26 cellular contexts compared by ENCODE assay signal in the genomic region with DNA sequence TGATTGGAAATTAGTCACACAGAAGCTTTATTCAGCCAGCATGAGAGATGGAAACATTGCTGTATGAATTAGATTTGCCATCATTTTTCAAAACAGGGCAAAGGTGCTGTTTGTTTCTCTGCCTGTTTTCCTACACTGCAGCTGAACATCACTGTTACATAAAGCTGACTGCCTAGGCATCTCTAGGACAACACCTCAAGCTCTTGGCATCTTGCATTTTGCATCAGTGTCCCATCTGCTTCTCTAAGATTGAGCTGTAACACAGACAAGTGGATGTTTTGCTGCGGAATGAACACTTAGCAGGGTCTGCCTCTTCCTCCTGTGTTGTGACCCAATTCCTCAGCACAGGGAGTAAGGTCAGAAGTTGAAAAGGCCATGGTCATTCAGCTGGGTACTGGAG. TPM values are rescaled to one million over a fixed set of nuclear protein-coding genes. Genes with fewer than 3 reads are reported as not detected.
DNase-seq lines count a peak whose midpoint lies in the region; ATAC-seq, FAIRE-seq and TF ChIP-seq lines count a peak whose summit lies in the region.
"Had no signal": no experiment of that assay in that cellular context is flagged by ENCODE, and none has a peak within 500 bp of the region (broad histone marks: within the 10 kb centered on the region; RNA-seq: fewer than 3 reads in every experiment).

No MANE protein-coding gene starts in this region.

- H2BK5ac ChIP-seq in H1 (ENCODE audit: low read depth, low read length) = no peak overlapping the region; the same call in 1 of the 2 replicates

- no peak overlapping the region for H2BK20ac ChIP-seq in H1 (ENCODE audit: low read length)

- no peak overlapping the region for H3K14ac ChIP-seq in H1 (ENCODE audit: insufficient read length)

- H3K4me1 ChIP-seq in A673 (ENCODE audit: insufficient read depth, low read length, poor library complexity, severe bottlenecking) (peaks cover 12% of the 10 kb centered on the region), H1 (replicated peaks in 1 of 4; ENCODE audit: control insufficient read depth in 3 of 4, insufficient read depth in 4 of 4, low read length in 3 of 4) (peaks cover 5 to 18% (median 12%) of the 10 kb centered on the region in 4 experiments; a peak in 5 of 7 replicates)
- peaks cover 17% of the 10 kb centered on the region for H3K4me1 ChIP-seq in CD8-positive, alpha-beta T cell (ENCODE audit: insufficient read depth, low read length)

- no peak overlapping the region for H3K4ac ChIP-seq in H1 (replicated peaks; ENCODE audit: insufficient read length, low read depth, low read length)

- H2BK12ac ChIP-seq in H1 (ENCODE audit: low read depth, low read length) = peak overlapping the region; percentile 27; the same call in 1 of the 2 replicates

- H3K9ac ChIP-seq in H1 (replicated peaks in 1 of 4; ENCODE audit: extremely low read depth in 1 of 4, low read depth in 3 of 4, low read length in 3 of 4) = peak overlapping the region in 1 of 4 experiments; percentile 37; a peak in 1 of 7 replicates
- H3K9ac ChIP-seq: parathyroid adenoma had no signal

- no peak overlapping the region for H3K23ac ChIP-seq in H1 (ENCODE audit: insufficient read length)

- peaks cover 47% of the 10 kb centered on the region for H3K4me1 Mint-ChIP-seq in CD8-positive, alpha-beta T cell (ENCODE audit: low read depth)
- H3K4me1 Mint-ChIP-seq in T-helper 17 cell = peaks cover 27% of the 10 kb centered on the region

- H3K36me3 ChIP-seq in A673 (ENCODE audit: insufficient read depth, low read length, poor library complexity, severe bottlenecking) (peaks cover 65% of the 10 kb centered on the region), H1 (ENCODE audit: control insufficient read depth in 2 of 4, insufficient read depth in 4 of 4, low read length in 3 of 4) (peaks cover 13 to 52% (median 33%) of the 10 kb centered on the region in 4 experiments)
- peaks cover 13% of the 10 kb centered on the region for H3K36me3 ChIP-seq in CD8-positive, alpha-beta T cell (ENCODE audit: insufficient read depth, low read length)
- H3K36me3 ChIP-seq: uterus had no signal

- H3K4me3 Mint-ChIP-seq in CD8-positive, alpha-beta T cell = no peak overlapping the region
- H3K4me3 Mint-ChIP-seq in T-helper 17 cell = no peak overlapping the region
- H3K4me3 Mint-ChIP-seq: activated CD4-positive, alpha-beta T cell treated with anti-CD3 and anti-CD28 coated beads, Interleukin-2, amount 10 ng/mL, durations not matched to agents 24 days and 14 days; nephron progenitor cell; T-helper 1 cell treated with Interleukin-12 subunit alpha and Interleukin-12 subunit beta and Interleukin-4 antibody, amounts not matched to agents 30 μg/mL and 1 μg/mL, for 36 hours had no signal

- peaks cover 52 to 85% of the 10 kb centered on the region in 2 experiments for H3K79me2 ChIP-seq in H1 (ENCODE audit: control insufficient read depth in 1 of 2, insufficient read depth in 2 of 2, low read length in 2 of 2)

- H3K27me3 ChIP-seq in A673 (replicated peaks; ENCODE audit: insufficient read depth, low read depth, low read length, poor library complexity) (no peaks in the 10 kb centered on the region), H1 (replicated peaks in 1 of 4; ENCODE audit: control insufficient read depth in 3 of 4, extremely low read depth in 1 of 4, insufficient read depth in 3 of 4, low read length in 3 of 4) (no peaks in the 10 kb centered on the region)
- no peaks in the 10 kb centered on the region for H3K27me3 ChIP-seq in CD8-positive, alpha-beta T cell (ENCODE audit: insufficient read depth, low read length)
- H3K27me3 ChIP-seq: SJSA1, uterus had no signal

- CTCF ChIA-PET in A673 (lab: Charles Lee) = no interaction called here
- CTCF ChIA-PET in CD8-positive, alpha-beta T cell (lab: Charles Lee) = interaction anchor here (0.9 to 2.1 kb wide), 3 partner anchors 51 to 153 kb away, joined by 3 to 6 read pairs (median 3); no protein-coding TSS in a partner anchor
- CTCF ChIA-PET in H1 (lab: Charles Lee; ENCODE audit: partially characterized antibody) = interaction anchor here (0.6 to 10.2 kb wide), 8 partner anchors 12 to 1245 kb away, joined by 3 to 51 read pairs (median 4); partner anchors contain the start of gene EGR4

- DNase-seq in A673 (ENCODE audit: low spot score) = no peak
- no peak for DNase-seq in CD8-positive, alpha-beta T cell
- DNase-seq in T-helper 17 cell = no peak
- DNase-seq in H1 (ENCODE audit: low read depth in 1 of 2, low spot score in 2 of 2) = no peak
- DNase-seq in DMS153 (lab: John Stamatoyannopoulos, UW) = no peak
- no peak for DNase-seq in NK-92 treated with Interleukin-12 subunit alpha and Interleukin-12 subunit beta, amount 100 ng/mL, for 24 hours (lab: John Stamatoyannopoulos, UW)
- DNase-seq: activated CD4-positive, alpha-beta T cell treated with anti-CD3 and anti-CD28 coated beads, Interleukin-2, amount 10 ng/mL, durations not matched to agents 24 days and 14 days; activated naive CD4-positive, alpha-beta T cell; aorta; CD4-positive, CD25-positive, alpha-beta regulatory T cell; central memory CD4-positive, alpha-beta T cell; foreskin melanocyte; left ventricle myocardium superior; NCI-H1417 treated with DMSO at 0.1 percent for 48 hours; nephron progenitor cell; uterus had no signal

- TF ChIP-seq EP300 in H1 (IDR thresholded peaks at IDR 0.05; ENCODE audit: borderline replicate concordance in 1 of 2, low read depth in 2 of 2, low read length in 2 of 2) = no peak

- TF ChIP-seq RAD21 in H1 (IDR thresholded peaks at IDR 0.05 in 1 of 2, conservative IDR thresholded peaks at IDR 0.05 in 1 of 2; ENCODE audit: low read depth in 2 of 2, low read length in 2 of 2) = no peak

- H3K4me2 ChIP-seq in H1 (ENCODE audit: insufficient read depth in 1 of 2, low read depth in 2 of 2, low read length in 2 of 2) = no peak overlapping the region; a peak in 1 of 4 replicates

- peaks cover 70% of the 10 kb centered on the region for H3K36me3 Mint-ChIP-seq in CD8-positive, alpha-beta T cell
- H3K36me3 Mint-ChIP-seq in T-helper 17 cell (ENCODE audit: low read depth) = peaks cover 5% of the 10 kb centered on the region

- no peak overlapping the region for H4K8ac ChIP-seq in H1 (ENCODE audit: extremely low read depth, insufficient read depth, low read length)

- no peak overlapping the region for H4K5ac ChIP-seq in H1 (ENCODE audit: insufficient read length, low read depth, low read length)

- no peak overlapping the region for H2AFZ ChIP-seq in H1 (ENCODE audit: low read length)
- H2AFZ ChIP-seq: parathyroid adenoma had no signal

- H3K27ac ChIP-seq in A673 (ENCODE audit: low read depth, low read length, poor library complexity, severe bottlenecking) (peak overlapping the region; percentile 48), H1 (ENCODE audit: low read depth, low read length) (peak overlapping the region; percentile 55)
- no peak overlapping the region for H3K27ac ChIP-seq in CD8-positive, alpha-beta T cell (ENCODE audit: low read depth, low read length)
- H3K27ac ChIP-seq: parathyroid adenoma, SJSA1, uterus had no signal

- H3K18ac ChIP-seq in H1 (ENCODE audit: extremely low read depth, low read length) = no peak overlapping the region

- H3K4me3 ChIP-seq in A673 (ENCODE audit: low read depth, low read length, poor library complexity, severe bottlenecking) (no peak overlapping the region), H1 (ENCODE audit: extremely low read depth in 1 of 4, insufficient read depth in 2 of 4, low read depth in 3 of 4, low read length in 4 of 4) (no peak overlapping the region)
- no peak overlapping the region for H3K4me3 ChIP-seq in CD8-positive, alpha-beta T cell (ENCODE audit: low read depth, low read length)
- H3K4me3 ChIP-seq: SJSA1, uterus had no signal

- no peak for ATAC-seq in CD8-positive, alpha-beta T cell
- ATAC-seq in T-helper 17 cell (no peak), GM19035 (IDR thresholded peaks at IDR 0.05; ENCODE audit: unreplicated experiment) (no peak), HG02884 (IDR thresholded peaks at IDR 0.05; ENCODE audit: unreplicated experiment) (no peak)
- ATAC-seq: HepG2, left ventricle myocardium superior had no signal

- no peak for TF ChIP-seq CTCF in A673 (conservative IDR thresholded peaks at IDR 0.05; ENCODE audit: low read depth, low read length)
- no peak for TF ChIP-seq CTCF in CD8-positive, alpha-beta T cell (IDR thresholded peaks at IDR 0.05)
- TF ChIP-seq CTCF in H1 (IDR thresholded peaks at IDR 0.05; ENCODE audit: control extremely low read depth in 1 of 3, insufficient read depth in 1 of 3, low read depth in 1 of 3, low read length in 3 of 3) = no peak

- POLR2A ChIA-PET in A673 (lab: Charles Lee; ENCODE audit: low non-redundant PET) (no interaction called here), H1 (lab: Charles Lee; ENCODE audit: partially characterized antibody) (interaction anchor here (1.2 to 7.5 kb wide), 7 partner anchors 9 to 153 kb away, joined by 3 to 105 read pairs (median 6); no protein-coding TSS in a partner anchor)
- POLR2A ChIA-PET in CD8-positive, alpha-beta T cell (lab: Charles Lee) = no interaction called here

- no peak overlapping the region for H2BK15ac ChIP-seq in H1 (ENCODE audit: low read length)

- H3K9me3 Mint-ChIP-seq in CD8-positive, alpha-beta T cell = no peaks in the 10 kb centered on the region
- H3K9me3 Mint-ChIP-seq: activated CD4-positive, alpha-beta T cell treated with anti-CD3 and anti-CD28 coated beads, Interleukin-2, amount 10 ng/mL, durations not matched to agents 24 days and 14 days; CD4-positive, CD25-positive, alpha-beta regulatory T cell; nephron progenitor cell; T-helper 1 cell treated with Interleukin-12 subunit alpha and Interleukin-12 subunit beta and Interleukin-4 antibody, amounts not matched to agents 30 μg/mL and 1 μg/mL, for 36 hours had no signal

- no peak for TF ChIP-seq POLR2A in H1 (IDR thresholded peaks at IDR 0.05; ENCODE audit: control extremely low read depth in 1 of 2, low read depth in 2 of 2, low read length in 2 of 2)

- FAIRE-seq in H1 (lab: Jason Lieb, UNC) = no peak
- FAIRE-seq: HepG2 had no signal

- peak overlapping the region; percentile 5; the same call in 1 of the 2 replicates for H2AK5ac ChIP-seq in H1 (ENCODE audit: low read depth, low read length)

- 100% methylated on average over 1 of the region's 1 CpG; no CpG with 5 or more reads in 1 of the 2 experiments for WGBS in H1 (ENCODE audit: extremely low coverage in 1 of 2, insufficient coverage in 1 of 2, insufficient read length in 1 of 2, insufficient replicate concordance in 2 of 2, low coverage in 1 of 2, low lambda C conversion rate in 2 of 2, missing lambda C conversion rate in 1 of 2), 2 experiments

- H3K27me3 Mint-ChIP-seq in CD8-positive, alpha-beta T cell (ENCODE audit: low read depth) = no peaks in the 10 kb centered on the region
- H3K27me3 Mint-ChIP-seq in T-helper 17 cell = no peaks in the 10 kb centered on the region
- H3K27me3 Mint-ChIP-seq: activated CD4-positive, alpha-beta T cell treated with anti-CD3 and anti-CD28 coated beads, Interleukin-2, amount 10 ng/mL, durations not matched to agents 24 days and 14 days; CD4-positive, CD25-positive, alpha-beta regulatory T cell had no signal

- H4K91ac ChIP-seq in H1 (replicated peaks; ENCODE audit: insufficient read length, low read length) = no peak overlapping the region

- peak overlapping the region; percentile 82 for H3K27ac Mint-ChIP-seq in CD8-positive, alpha-beta T cell
- H3K27ac Mint-ChIP-seq in T-helper 17 cell = peak overlapping the region; percentile 34
- H3K27ac Mint-ChIP-seq: activated CD4-positive, alpha-beta T cell treated with anti-CD3 and anti-CD28 coated beads, Interleukin-2, amount 10 ng/mL, durations not matched to agents 24 days and 14 days; nephron progenitor cell; T-helper 1 cell treated with Interleukin-12 subunit alpha and Interleukin-12 subunit beta and Interleukin-4 antibody, amounts not matched to agents 30 μg/mL and 1 μg/mL, for 36 hours had no signal

- intact Hi-C loops in A673 (cut with micrococcal nuclease; ENCODE audit: unreplicated experiment) = no loop called here
- intact Hi-C loops in CD8-positive, alpha-beta T cell (cut with DNase I, micrococcal nuclease) = loop anchor here (10.0 kb wide), 2 partner anchors 686 to 1156 kb away; partner anchors contain the start of gene DGUOK (in 1 of the 2)

- H2BK120ac ChIP-seq in H1 (replicated peaks; ENCODE audit: low read depth, low read length) = no peak overlapping the region

- no peaks in the 10 kb centered on the region for H3K9me3 ChIP-seq in A673 (ENCODE audit: low read depth, low read length, poor library complexity, severe bottlenecking)
- no peaks in the 10 kb centered on the region for H3K9me3 ChIP-seq in CD8-positive, alpha-beta T cell (ENCODE audit: low read length)
- H3K9me3 ChIP-seq in T-helper 17 cell (ENCODE audit: control insufficient read depth, low read length, poor library complexity, severe bottlenecking) = no peaks in the 10 kb centered on the region
- no peaks in the 10 kb centered on the region for H3K9me3 ChIP-seq in H1 (ENCODE audit: insufficient read depth in 2 of 2, low read depth in 1 of 2, low read length in 1 of 2)
- H3K9me3 ChIP-seq: SJSA1, uterus had no signal

- no peak overlapping the region for H3K56ac ChIP-seq in H1 (replicated peaks; ENCODE audit: insufficient read length, low read depth, low read length)

- H3K79me1 ChIP-seq in H1 (ENCODE audit: low read depth, low read length) = peaks cover 8% of the 10 kb centered on the region

- BruUV-seq in A673 (replicated peaks; lab: Mats Ljungman, UMichigan) = no TSS peak

- H4K20me1 ChIP-seq in H1 (replicated peaks in 1 of 2; ENCODE audit: control insufficient read depth in 1 of 2, insufficient read depth in 2 of 2, low read length in 2 of 2) = peaks cover 9 to 32% of the 10 kb centered on the region in 2 experiments

- peaks cover 9% of the 10 kb centered on the region for H3K23me2 ChIP-seq in H1 (ENCODE audit: low read depth, low read length)

RNA-seq across cellular contexts. Expression of gene CCT7, which starts 4.9 kb away (rescaled TPM):
- total RNA-seq in A673 (2021) (627 and 648 TPM in 2 replicates), T-helper 17 cell (100 to 1,000 TPM; 132 to 152 TPM)
- 10 to 100 TPM; 93.1 to 96.3 TPM for total RNA-seq in CD8-positive, alpha-beta T cell
- 474 and 486 TPM in 2 replicates for total RNA-seq in H1 (2021; fragmentation: NEBNext Ultra II Directional; extraction: Animal tissue kit (Norgen Biotek cat#: 25700))
- 440 and 465 TPM in 2 replicates for polyA plus RNA-seq in H1 (2011; rRNA removed)
- polyA plus RNA-seq in H1 (2011; cell fraction: cytosol; rRNA removed) = 483 TPM
- 363 TPM for polyA plus RNA-seq in H1 (2011; cell fraction: nucleus; rRNA removed)
- polyA plus RNA-seq in H1 (2012, experiment 1 of 2) = 514 to 726 TPM (median 597 TPM) in 4 replicates
- 623 TPM for polyA plus RNA-seq in H1 (2012, experiment 2 of 2)
- 488 TPM for polyA plus RNA-seq in H1 (2013, experiment 1 of 2)
- polyA plus RNA-seq in H1 (2013, experiment 2 of 2) = 468 TPM
- polyA minus RNA-seq in H1 (2011; rRNA and poly(A)+ RNA removed) = 487 and 491 TPM in 2 replicates
- polyA minus RNA-seq in H1 (2011; cell fraction: cytosol; rRNA and poly(A)+ RNA removed) = 206 TPM
- polyA minus RNA-seq in H1 (2011; cell fraction: nucleus; rRNA and poly(A)+ RNA removed) = 137 TPM

RNA-seq across cellular contexts. Expression of gene PRADC1, which starts 5.9 kb away (rescaled TPM):
- total RNA-seq in A673 (2021) (17.7 and 20.0 TPM in 2 replicates), T-helper 17 cell (1 to 10 TPM; 4.7 to 5.9 TPM)
- total RNA-seq in CD8-positive, alpha-beta T cell = 1 to 10 TPM; 2.4 to 3.4 TPM
- total RNA-seq in H1 (2021; fragmentation: NEBNext Ultra II Directional; extraction: Animal tissue kit (Norgen Biotek cat#: 25700)) = 7.5 and 8.9 TPM in 2 replicates
- 13.1 and 13.3 TPM in 2 replicates for polyA plus RNA-seq in H1 (2011; rRNA removed)
- 9.1 TPM for polyA plus RNA-seq in H1 (2011; cell fraction: cytosol; rRNA removed)
- 10.3 TPM for polyA plus RNA-seq in H1 (2011; cell fraction: nucleus; rRNA removed)
- 6.0 to 10.3 TPM (median 8.5 TPM) in 4 replicates for polyA plus RNA-seq in H1 (2012, experiment 1 of 2)
- 11.7 TPM for polyA plus RNA-seq in H1 (2012, experiment 2 of 2)
- polyA plus RNA-seq in H1 (2013, experiment 1 of 2) = 9.0 TPM
- 11.5 TPM for polyA plus RNA-seq in H1 (2013, experiment 2 of 2)
- polyA minus RNA-seq in H1 (2011; rRNA and poly(A)+ RNA removed) = 5.9 TPM in 2 replicates
- polyA minus RNA-seq in H1 (2011; cell fraction: cytosol; rRNA and poly(A)+ RNA removed) = 4.0 TPM
- 3.7 TPM for polyA minus RNA-seq in H1 (2011; cell fraction: nucleus; rRNA and poly(A)+ RNA removed)

RNA-seq across cellular contexts. Expression of gene SMYD5, which starts 24.9 kb away (rescaled TPM):
- total RNA-seq in A673 (2021) (54.5 and 57.3 TPM in 2 replicates), T-helper 17 cell (10 to 100 TPM; 31.9 to 37.0 TPM)
- 10 to 100 TPM; 59.1 to 71.9 TPM for total RNA-seq in CD8-positive, alpha-beta T cell
- 56.7 and 61.5 TPM in 2 replicates for total RNA-seq in H1 (2021; fragmentation: NEBNext Ultra II Directional; extraction: Animal tissue kit (Norgen Biotek cat#: 25700))
- 35.2 and 43.3 TPM in 2 replicates for polyA plus RNA-seq in H1 (2011; rRNA removed)
- 47.0 TPM for polyA plus RNA-seq in H1 (2011; cell fraction: cytosol; rRNA removed)
- polyA plus RNA-seq in H1 (2011; cell fraction: nucleus; rRNA removed) = 64.5 TPM
- 47.7 to 56.0 TPM (median 51.5 TPM) in 4 replicates for polyA plus RNA-seq in H1 (2012, experiment 1 of 2)
- polyA plus RNA-seq in H1 (2012, experiment 2 of 2) = 58.6 TPM
- polyA plus RNA-seq in H1 (2013, experiment 1 of 2) = 35.9 TPM
- polyA plus RNA-seq in H1 (2013, experiment 2 of 2) = 33.4 TPM
- polyA minus RNA-seq in H1 (2011; rRNA and poly(A)+ RNA removed) = 59.6 and 76.4 TPM in 2 replicates
- polyA minus RNA-seq in H1 (2011; cell fraction: cytosol; rRNA and poly(A)+ RNA removed) = 26.2 TPM
- polyA minus RNA-seq in H1 (2011; cell fraction: nucleus; rRNA and poly(A)+ RNA removed) = 30.7 TPM

RNA-seq across cellular contexts. Expression of gene NOTO, which starts 36.6 kb away (rescaled TPM):
- total RNA-seq in A673 (2021) = 0.11 and 0.41 TPM in 2 replicates
- total RNA-seq in CD8-positive, alpha-beta T cell = not detected
- total RNA-seq in T-helper 17 cell = not detected
- total RNA-seq in H1 (2021; fragmentation: NEBNext Ultra II Directional; extraction: Animal tissue kit (Norgen Biotek cat#: 25700)) = 0.44 and 0.54 TPM in 2 replicates
- polyA plus RNA-seq in H1 (2011; rRNA removed) = 0.33 and 0.46 TPM in 2 replicates
- polyA plus RNA-seq in H1 (2011; cell fraction: cytosol; rRNA removed) = 0.30 TPM
- 0.78 TPM for polyA plus RNA-seq in H1 (2011; cell fraction: nucleus; rRNA removed)
- 0.23 to 0.35 TPM (median 0.31 TPM) in 4 replicates for polyA plus RNA-seq in H1 (2012, experiment 1 of 2)
- 0.30 TPM for polyA plus RNA-seq in H1 (2012, experiment 2 of 2)
- polyA plus RNA-seq in H1 (2013, experiment 1 of 2) = 0.12 TPM
- 0.18 TPM for polyA plus RNA-seq in H1 (2013, experiment 2 of 2)
- 0.13 and 0.44 TPM in 2 replicates for polyA minus RNA-seq in H1 (2011; rRNA and poly(A)+ RNA removed)
- polyA minus RNA-seq in H1 (2011; cell fraction: cytosol; rRNA and poly(A)+ RNA removed) = 0.51 TPM
- polyA minus RNA-seq in H1 (2011; cell fraction: nucleus; rRNA and poly(A)+ RNA removed) = 0.80 TPM
- total RNA-seq: activated CD4-positive, alpha-beta T cell treated with anti-CD3 and anti-CD28 coated beads, Interleukin-2, amount 10 ng/mL, durations not matched to agents 24 days and 14 days; aorta; CD4-positive, CD25-positive, alpha-beta regulatory T cell; HepG2; left ventricle myocardium superior; mononuclear cell; NCI-H460; SJSA1; temporal lobe; uterus had no signal
- polyA plus RNA-seq: aorta; CD4-positive, CD25-positive, alpha-beta regulatory T cell; esophagus; HepG2 had no signal

RNA-seq across cellular contexts. Expression of gene FBXO41, which starts 45.3 kb away (rescaled TPM):
- total RNA-seq in A673 (2021) = 8.6 and 11.5 TPM in 2 replicates
- total RNA-seq in CD8-positive, alpha-beta T cell = 10 to 100 TPM; 22.1 to 23.6 TPM
- total RNA-seq in T-helper 17 cell = 10 to 100 TPM; 13.3 to 13.5 TPM
- total RNA-seq in H1 (2021; fragmentation: NEBNext Ultra II Directional; extraction: Animal tissue kit (Norgen Biotek cat#: 25700)) = 13.5 and 14.3 TPM in 2 replicates
- 11.2 and 16.3 TPM in 2 replicates for polyA plus RNA-seq in H1 (2011; rRNA removed)
- polyA plus RNA-seq in H1 (2011; cell fraction: cytosol; rRNA removed) = 14.8 TPM
- 64.1 TPM for polyA plus RNA-seq in H1 (2011; cell fraction: nucleus; rRNA removed)
- 10.8 to 13.2 TPM (median 12.2 TPM) in 4 replicates for polyA plus RNA-seq in H1 (2012, experiment 1 of 2)
- 7.5 TPM for polyA plus RNA-seq in H1 (2012, experiment 2 of 2)
- polyA plus RNA-seq in H1 (2013, experiment 1 of 2) = 9.2 TPM
- polyA plus RNA-seq in H1 (2013, experiment 2 of 2) = 7.3 TPM
- polyA minus RNA-seq in H1 (2011; rRNA and poly(A)+ RNA removed) = 9.5 and 11.5 TPM in 2 replicates
- 8.5 TPM for polyA minus RNA-seq in H1 (2011; cell fraction: cytosol; rRNA and poly(A)+ RNA removed)
- polyA minus RNA-seq in H1 (2011; cell fraction: nucleus; rRNA and poly(A)+ RNA removed) = 17.1 TPM
